Comparison of ENCODE assay signal across 8 cellular contexts in genomic region chr22:37633693-37634504, GRCh38. TPM values are rescaled to one million over a fixed set of nuclear protein-coding genes. Genes with fewer than 3 reads are reported as not detected.
A peak's percentile ranks its signal among the peaks of the same experiment; 100 is the strongest.
DNase-seq lines count a peak whose midpoint lies in the region; ATAC-seq, FAIRE-seq and TF ChIP-seq lines count a peak whose summit lies in the region.

No MANE protein-coding gene starts in this region.

- peak overlapping the region; percentile 57 for H3K4me2 ChIP-seq in Karpas-422 (ENCODE audit: low read depth, low read length, poor library complexity, severe bottlenecking)
- peak overlapping the region; percentile 57 for H3K4me2 ChIP-seq in endothelial cell of umbilical vein (ENCODE audit: insufficient read depth, low read length)

- dilution Hi-C loops in endothelial cell of umbilical vein (cut with MboI; ENCODE audit: extremely low pct_ligation_motif_present, low sequenced_read_pairs), result no loop called here

- no peak for ATAC-seq in foreskin keratinocyte

- BruUV-seq in endothelial cell of umbilical vein (replicated peaks; lab: Mats Ljungman, UMichigan), result no TSS peak

- H3K79me2 ChIP-seq in Karpas-422 (ENCODE audit: low read length), result no peaks in the 10 kb centered on the region
- no peaks in the 10 kb centered on the region for H3K79me2 ChIP-seq in endothelial cell of umbilical vein (ENCODE audit: control insufficient read depth, insufficient read depth, low read length)

- H3K9me3 Mint-ChIP-seq in stimulated activated naive CD8-positive, alpha-beta T cell treated with anti-CD3 and anti-CD28 coated beads, Interleukin-15, Interleukin-2, amounts not matched to agents 100 ng/mL and 50 ng/mL, for 24 hours, result no peaks in the 10 kb centered on the region

- H3K9me1 ChIP-seq in endothelial cell of umbilical vein (replicated peaks; ENCODE audit: control insufficient read depth, extremely low read depth, insufficient read depth, low read length), result no peaks in the 10 kb centered on the region

- H3K4me1 Mint-ChIP-seq in stimulated activated naive CD8-positive, alpha-beta T cell treated with anti-CD3 and anti-CD28 coated beads, Interleukin-15, Interleukin-2, amounts not matched to agents 100 ng/mL and 50 ng/mL, for 24 hours (ENCODE audit: low read depth), result peaks cover 77% of the 10 kb centered on the region

- peaks cover 5% of the 10 kb centered on the region for H3K36me3 Mint-ChIP-seq in stimulated activated naive CD8-positive, alpha-beta T cell treated with anti-CD3 and anti-CD28 coated beads, Interleukin-15, Interleukin-2, amounts not matched to agents 100 ng/mL and 50 ng/mL, for 24 hours (ENCODE audit: low read depth)

- H3K27ac ChIP-seq in Karpas-422 (ENCODE audit: low read length) (peak overlapping the region; percentile 90), endothelial cell of umbilical vein (ENCODE audit: insufficient read depth, low read depth, low read length) (peak overlapping the region; percentile 72), foreskin keratinocyte (no peak overlapping the region)

- H3K9me2 ChIP-seq in Karpas-422 (replicated peaks; ENCODE audit: insufficient read depth, low read length), result no peaks in the 10 kb centered on the region

- no peaks in the 10 kb centered on the region for H3K27me3 ChIP-seq in Karpas-422 (ENCODE audit: low read length)
- H3K27me3 ChIP-seq in endothelial cell of umbilical vein (ENCODE audit: control insufficient read depth in 2 of 2, insufficient read depth in 2 of 2, low read length in 2 of 2), result no peaks in the 10 kb centered on the region
- no peaks in the 10 kb centered on the region for H3K27me3 ChIP-seq in foreskin keratinocyte

- peak; percentile 91 for DNase-seq in GM12891 (ENCODE audit: insufficient read length, low spot score)
- peak; percentile 9 for DNase-seq in GOT3 (lab: John Stamatoyannopoulos, UW)
- DNase-seq in Karpas-422, result peak; percentile 84
- peak; percentile 73 for DNase-seq in activated CD4-positive, CD25-positive, alpha-beta regulatory T cell treated with anti-CD3 and anti-CD28 coated beads, Interleukin-2, amount 50 U/mL, for 72 hours
- DNase-seq in endothelial cell of umbilical vein (ENCODE audit: low read depth, low spot score), result peak; percentile 72
- peak; percentile 72 for DNase-seq in midbrain (lab: John Stamatoyannopoulos, UW)
- DNase-seq in foreskin keratinocyte, result no peak

- no peaks in the 10 kb centered on the region for H4K20me1 ChIP-seq in Karpas-422 (ENCODE audit: insufficient read depth, low read depth, low read length)
- no peaks in the 10 kb centered on the region for H4K20me1 ChIP-seq in endothelial cell of umbilical vein (replicated peaks; ENCODE audit: control insufficient read depth, extremely low read depth, insufficient read depth, low read length)

- POLR2A ChIA-PET in endothelial cell of umbilical vein (lab: Charles Lee), result no interaction called here

- no peaks in the 10 kb centered on the region for H3K9me3 ChIP-seq in Karpas-422 (ENCODE audit: low read length)
- H3K9me3 ChIP-seq in endothelial cell of umbilical vein (replicated peaks; ENCODE audit: control insufficient read depth, insufficient read depth, low read length), result no peaks in the 10 kb centered on the region

- TF ChIP-seq CTCF in endothelial cell of umbilical vein (IDR thresholded peaks at IDR 0.05; ENCODE audit: extremely low read depth in 1 of 2, insufficient read depth in 1 of 2, low read depth in 1 of 2, low read length in 2 of 2) (peak in 1 of 2 donors; percentile 44), foreskin keratinocyte (conservative IDR thresholded peaks at IDR 0.05) (no peak)

- H2AFZ ChIP-seq in Karpas-422 (ENCODE audit: low read length), result peak overlapping the region; percentile 18; the same call in 1 of the 2 replicates
- peak overlapping the region; percentile 72 for H2AFZ ChIP-seq in endothelial cell of umbilical vein (ENCODE audit: low read depth, low read length)

- H3K27ac Mint-ChIP-seq in stimulated activated naive CD8-positive, alpha-beta T cell treated with anti-CD3 and anti-CD28 coated beads, Interleukin-15, Interleukin-2, amounts not matched to agents 100 ng/mL and 50 ng/mL, for 24 hours, result peak overlapping the region; percentile 94

- H3K4me3 Mint-ChIP-seq in stimulated activated naive CD8-positive, alpha-beta T cell treated with anti-CD3 and anti-CD28 coated beads, Interleukin-15, Interleukin-2, amounts not matched to agents 100 ng/mL and 50 ng/mL, for 24 hours, result peak overlapping the region; percentile 75

- peak overlapping the region; percentile 63 for H3K9ac ChIP-seq in Karpas-422 (ENCODE audit: low read length)
- H3K9ac ChIP-seq in endothelial cell of umbilical vein (replicated peaks; ENCODE audit: extremely low read depth, insufficient read depth, low read length), result peak overlapping the region; percentile 53

- peaks cover 49% of the 10 kb centered on the region for H3K4me1 ChIP-seq in Karpas-422 (ENCODE audit: low read length)
- H3K4me1 ChIP-seq in endothelial cell of umbilical vein (ENCODE audit: control insufficient read depth, extremely low read depth, insufficient read depth, low read length), result peaks cover 17% of the 10 kb centered on the region
- H3K4me1 ChIP-seq in foreskin keratinocyte, result peaks cover 5% of the 10 kb centered on the region

- H3K4me3 ChIP-seq in Karpas-422 (ENCODE audit: low read length), result peak overlapping the region; percentile 48; the same call in 1 of the 2 replicates
- no peak overlapping the region for H3K4me3 ChIP-seq in endothelial cell of umbilical vein (replicated peaks in 1 of 3; ENCODE audit: insufficient read depth in 1 of 3, low read depth in 1 of 3, low read length in 3 of 3)

- H3K36me3 ChIP-seq in Karpas-422 (ENCODE audit: insufficient read depth, low read length), result peaks cover 5% of the 10 kb centered on the region; the same call in 1 of the 2 replicates
- H3K36me3 ChIP-seq in endothelial cell of umbilical vein (ENCODE audit: control insufficient read depth in 2 of 2, extremely low read depth in 1 of 2, insufficient read depth in 2 of 2, low read length in 2 of 2), result no peaks in the 10 kb centered on the region

- FAIRE-seq in GM12891 (lab: Jason Lieb, UNC) (no peak), endothelial cell of umbilical vein (lab: Jason Lieb, UNC) (peak; percentile 88)

- TF ChIP-seq POLR2A in GM12891 (IDR thresholded peaks at IDR 0.05; ENCODE audit: low read depth, low read length) (peak; percentile 84), endothelial cell of umbilical vein (IDR thresholded peaks at IDR 0.05; ENCODE audit: low read depth, low read length) (no peak)

- intact Hi-C loops in endothelial cell of umbilical vein (cut with micrococcal nuclease), result loop anchor here (2.0 kb wide), 1 partner anchor 25 kb away; the partner anchor contains the start of gene GGA1

- CTCF ChIA-PET in endothelial cell of umbilical vein (lab: Charles Lee), result interaction anchor here (0.6 to 4.6 kb wide), 13 partner anchors 9 to 147 kb away, joined by 3 to 32 read pairs (median 3); partner anchors contain the start of gene LGALS1

- H3K27me3 Mint-ChIP-seq in stimulated activated naive CD8-positive, alpha-beta T cell treated with anti-CD3 and anti-CD28 coated beads, Interleukin-15, Interleukin-2, amounts not matched to agents 100 ng/mL and 50 ng/mL, for 24 hours, result no peaks in the 10 kb centered on the region

RNA-seq across cellular contexts. Expression of gene SH3BP1, which starts 5.6 kb away (rescaled TPM):
- 58.1 TPM for polyA plus RNA-seq in GM12891 (2012; ENCODE audit: low read depth, missing spikeins)
- total RNA-seq in Karpas-422 (2014; rRNA removed; shearing (Covaris generic); ENCODE audit: low replicate concordance), result 43.2 and 50.4 TPM in 2 replicates
- total RNA-seq in endothelial cell of umbilical vein, result 2.8 and 4.3 TPM in 2 replicates
- polyA plus RNA-seq in endothelial cell of umbilical vein, result 2.3 and 4.2 TPM in 2 replicates
- 4.8 and 5.9 TPM in 2 replicates for polyA plus RNA-seq in endothelial cell of umbilical vein (2011; cell fraction: cytosol; rRNA removed)
- 7.6 and 9.2 TPM in 2 replicates for polyA plus RNA-seq in endothelial cell of umbilical vein (2011; cell fraction: nucleus; rRNA removed)
- polyA plus RNA-seq in endothelial cell of umbilical vein (2012), result 9.5 and 10.4 TPM in 2 replicates
- polyA minus RNA-seq in endothelial cell of umbilical vein, result 5.3 and 7.2 TPM in 2 replicates
- polyA minus RNA-seq in endothelial cell of umbilical vein (2011; cell fraction: cytosol; rRNA and poly(A)+ RNA removed), result not detected
- polyA minus RNA-seq in endothelial cell of umbilical vein (2011; cell fraction: nucleus; rRNA and poly(A)+ RNA removed), result 1.5 and 3.1 TPM in 2 replicates
- 48.6 and 51.5 TPM in 2 replicates for total RNA-seq in foreskin keratinocyte
- polyA plus RNA-seq in foreskin keratinocyte, result 61.9 and 71.5 TPM in 2 replicates

RNA-seq across cellular contexts. Expression of gene PDXP, which starts 24.6 kb away (rescaled TPM):
- 28.3 TPM for polyA plus RNA-seq in GM12891 (2012; ENCODE audit: low read depth, missing spikeins)
- 75.3 and 78.9 TPM in 2 replicates for total RNA-seq in Karpas-422 (2014; rRNA removed; shearing (Covaris generic); ENCODE audit: low replicate concordance)
- total RNA-seq in endothelial cell of umbilical vein (14.8 and 18.0 TPM in 2 replicates), foreskin keratinocyte (9.7 and 10.2 TPM in 2 replicates)
- polyA plus RNA-seq in endothelial cell of umbilical vein (20.0 and 22.6 TPM in 2 replicates), foreskin keratinocyte (12.5 and 13.3 TPM in 2 replicates)
- polyA plus RNA-seq in endothelial cell of umbilical vein (2011; cell fraction: cytosol; rRNA removed), result 17.7 and 18.2 TPM in 2 replicates
- polyA plus RNA-seq in endothelial cell of umbilical vein (2011; cell fraction: nucleus; rRNA removed), result 6.1 and 6.5 TPM in 2 replicates
- polyA plus RNA-seq in endothelial cell of umbilical vein (2012), result 10.5 and 13.7 TPM in 2 replicates
- 9.2 and 10.3 TPM in 2 replicates for polyA minus RNA-seq in endothelial cell of umbilical vein
- polyA minus RNA-seq in endothelial cell of umbilical vein (2011; cell fraction: cytosol; rRNA and poly(A)+ RNA removed), result 29.8 TPM
- polyA minus RNA-seq in endothelial cell of umbilical vein (2011; cell fraction: nucleus; rRNA and poly(A)+ RNA removed), result 2.7 and 4.6 TPM in 2 replicates

RNA-seq across cellular contexts. Expression of gene GGA1, which starts 25.3 kb away (rescaled TPM):
- 44.9 TPM for polyA plus RNA-seq in GM12891 (2012; ENCODE audit: low read depth, missing spikeins)
- total RNA-seq in Karpas-422 (2014; rRNA removed; shearing (Covaris generic); ENCODE audit: low replicate concordance), result 64.3 and 97.3 TPM in 2 replicates
- total RNA-seq in endothelial cell of umbilical vein (55.9 and 67.5 TPM in 2 replicates), foreskin keratinocyte (32.9 and 37.6 TPM in 2 replicates)
- polyA plus RNA-seq in endothelial cell of umbilical vein (54.1 and 75.6 TPM in 2 replicates), foreskin keratinocyte (27.7 and 28.9 TPM in 2 replicates)
- polyA plus RNA-seq in endothelial cell of umbilical vein (2011; cell fraction: cytosol; rRNA removed), result 21.0 and 32.6 TPM in 2 replicates
- polyA plus RNA-seq in endothelial cell of umbilical vein (2011; cell fraction: nucleus; rRNA removed), result 228 and 233 TPM in 2 replicates
- polyA plus RNA-seq in endothelial cell of umbilical vein (2012), result 33.6 and 34.6 TPM in 2 replicates
- 40.4 and 48.0 TPM in 2 replicates for polyA minus RNA-seq in endothelial cell of umbilical vein
- 13.4 TPM for polyA minus RNA-seq in endothelial cell of umbilical vein (2011; cell fraction: cytosol; rRNA and poly(A)+ RNA removed)
- 47.3 and 65.5 TPM in 2 replicates for polyA minus RNA-seq in endothelial cell of umbilical vein (2011; cell fraction: nucleus; rRNA and poly(A)+ RNA removed)

RNA-seq across cellular contexts. Expression of gene LGALS1, which starts 41.5 kb away (rescaled TPM):
- polyA plus RNA-seq in GM12891 (2012; ENCODE audit: low read depth, missing spikeins), result 590 TPM
- 288 and 308 TPM in 2 replicates for total RNA-seq in Karpas-422 (2014; rRNA removed; shearing (Covaris generic); ENCODE audit: low replicate concordance)
- total RNA-seq in endothelial cell of umbilical vein (2,698 and 3,340 TPM in 2 replicates), foreskin keratinocyte (2,399 and 2,773 TPM in 2 replicates)
- polyA plus RNA-seq in endothelial cell of umbilical vein (13,642 and 14,745 TPM in 2 replicates), foreskin keratinocyte (3,861 and 5,401 TPM in 2 replicates)
- polyA plus RNA-seq in endothelial cell of umbilical vein (2011; cell fraction: cytosol; rRNA removed), result 7,658 and 7,748 TPM in 2 replicates
- 1,908 and 1,936 TPM in 2 replicates for polyA plus RNA-seq in endothelial cell of umbilical vein (2011; cell fraction: nucleus; rRNA removed)
- polyA plus RNA-seq in endothelial cell of umbilical vein (2012), result 4,419 and 5,787 TPM in 2 replicates
- 3,664 and 4,504 TPM in 2 replicates for polyA minus RNA-seq in endothelial cell of umbilical vein
- polyA minus RNA-seq in endothelial cell of umbilical vein (2011; cell fraction: cytosol; rRNA and poly(A)+ RNA removed), result 162 TPM
- 352 and 404 TPM in 2 replicates for polyA minus RNA-seq in endothelial cell of umbilical vein (2011; cell fraction: nucleus; rRNA and poly(A)+ RNA removed)

RNA-seq across cellular contexts. Expression of gene NOL12, which starts 52.2 kb away (rescaled TPM):
- polyA plus RNA-seq in GM12891 (2012; ENCODE audit: low read depth, missing spikeins), result 25.9 TPM
- 12.3 and 48.1 TPM in 2 replicates for total RNA-seq in Karpas-422 (2014; rRNA removed; shearing (Covaris generic); ENCODE audit: low replicate concordance)
- 29.1 and 31.5 TPM in 2 replicates for total RNA-seq in endothelial cell of umbilical vein
- 22.0 and 23.2 TPM in 2 replicates for polyA plus RNA-seq in endothelial cell of umbilical vein
- 28.0 and 29.6 TPM in 2 replicates for polyA plus RNA-seq in endothelial cell of umbilical vein (2011; cell fraction: cytosol; rRNA removed)
- polyA plus RNA-seq in endothelial cell of umbilical vein (2011; cell fraction: nucleus; rRNA removed), result 38.0 and 54.7 TPM in 2 replicates
- 14.6 and 17.9 TPM in 2 replicates for polyA plus RNA-seq in endothelial cell of umbilical vein (2012)
- 11.6 and 13.0 TPM in 2 replicates for polyA minus RNA-seq in endothelial cell of umbilical vein
- 10.0 TPM for polyA minus RNA-seq in endothelial cell of umbilical vein (2011; cell fraction: cytosol; rRNA and poly(A)+ RNA removed)
- polyA minus RNA-seq in endothelial cell of umbilical vein (2011; cell fraction: nucleus; rRNA and poly(A)+ RNA removed), result 8.0 and 12.8 TPM in 2 replicates
- 31.1 and 33.2 TPM in 2 replicates for total RNA-seq in foreskin keratinocyte
- polyA plus RNA-seq in foreskin keratinocyte, result 44.9 and 46.9 TPM in 2 replicates

Comparison
In these comparisons a context has a peak if more than half of its experiments do, and no peak if none do; other contexts are left out.
1. DNase-seq: peak in GM12891 (single experiment), GOT3 (single experiment), Karpas-422 (single experiment), activated CD4-positive, CD25-positive, alpha-beta regulatory T cell treated with anti-CD3 and anti-CD28 coated beads, Interleukin-2, amount 50 U/mL, for 72 hours (single experiment), endothelial cell of umbilical vein (single experiment) and midbrain (single experiment); none in foreskin keratinocyte (0 of 2).